In genomic region chr10:100829933-100830727, GRCh38 we compare ENCODE assay signal across 1 cellular context.
TF ChIP-seq lines count a peak whose summit lies in the region.

No MANE protein-coding gene starts in this region.

TF ChIP-seq in H1, 55 proteins besides CTCF, POLR2A, EP300 and RAD21 (continued from another document):
- TF ChIP-seq ATF3 (IDR thresholded peaks at IDR 0.05; ENCODE audit: insufficient read depth, low read depth, low read length) (no peak), ZNF274 (IDR thresholded peaks at IDR 0.05; ENCODE audit: borderline replicate concordance, extremely low read depth, low read length) (no peak)
